ENCODE assay signal across 36 cellular contexts in genomic region chr7:119896386-119896785, GRCh38.
"Had no signal": no experiment of that assay in that cellular context is flagged by ENCODE, and none has a peak within 500 bp of the region (broad histone marks: within the 10 kb centered on the region; RNA-seq: fewer than 3 reads in every experiment).

No MANE protein-coding gene starts in this region.

- H3K27ac ChIP-seq: KMS-11 had no signal

- H3K36me3 ChIP-seq: MG63 had no signal

- DNase-seq: Karpas-422, Kasumi-1, MG63, MM.1S, MV-4-11, NCI-H1048, NCI-H1092, NCI-H1092 treated with DMSO at 0.1 percent for 48 hours, NCI-H1105, NCI-H1105 treated with DMSO at 0.1 percent for 48 hours, NCI-H1417, NCI-H1417 treated with DMSO at 0.1 percent for 48 hours, NCI-H1436, NCI-H1436 treated with DMSO at 0.1 percent for 48 hours, NCI-H146, NCI-H1694, NCI-H1694 treated with DMSO at 0.1 percent for 48 hours, NCI-H187, NCI-H187 treated with DMSO at 0.1 percent for 48 hours, NCI-H1930, NCI-H2029, NCI-H2029 treated with DMSO at 0.1 percent for 48 hours, NCI-H2081, NCI-H2081 treated with DMSO at 0.1 percent for 48 hours, NCI-H2107, NCI-H2171, NCI-H2171 treated with DMSO at 0.1 percent for 48 hours, NCI-H2227 treated with DMSO at 0.1 percent for 48 hours, NCI-H226, NCI-H345, NCI-H446, NCI-H446 treated with DMSO at 0.1 percent for 48 hours, NCI-H510A, NCI-H510A treated with DMSO at 0.1 percent for 48 hours, NCI-H524 had no signal

- H3K4me3 ChIP-seq: MG63 had no signal

- H3K27me3 ChIP-seq: MG63 had no signal

- H3K9me3 ChIP-seq: MG63 had no signal

- H3K9ac ChIP-seq: KMS-11 had no signal

- H3K4me2 ChIP-seq: KMS-11 had no signal
